ENCODE assay signal across 25 cellular contexts in the genomic region with DNA sequence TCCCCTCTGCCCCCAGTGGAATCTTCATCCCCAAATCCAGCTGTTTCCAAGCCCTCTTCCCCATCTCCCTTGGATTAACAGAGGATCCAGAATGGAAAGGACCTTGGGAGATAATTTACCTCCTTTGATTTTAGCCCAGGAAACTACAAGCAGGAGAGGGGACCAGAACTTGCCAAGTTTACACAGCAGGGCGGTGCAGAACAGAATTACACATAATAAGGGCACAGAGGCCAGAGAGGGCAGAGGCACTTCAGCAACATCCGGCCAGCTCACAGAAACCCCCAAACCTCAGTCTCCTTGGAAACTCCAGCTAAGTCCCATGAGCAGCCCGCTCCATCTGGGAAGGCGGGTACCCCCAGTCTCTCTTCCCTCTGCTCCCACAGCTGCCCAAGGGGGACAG.
"Had no signal": no experiment of that assay in that cellular context is flagged by ENCODE, and none has a peak within 500 bp of the region (broad histone marks: within the 10 kb centered on the region; RNA-seq: fewer than 3 reads in every experiment).

No MANE protein-coding gene starts in this region.

- H3K9me3 Mint-ChIP-seq: activated naive CD8-positive, alpha-beta T cell treated with anti-CD3 and anti-CD28 coated beads for 36 hours; activated T-cell treated with anti-CD3 and anti-CD28 coated beads, Interleukin-2, amount 50 U/mL, for 4 hours; activated T-helper 2 cell treated with anti-CD3 and anti-CD28 coated beads, Interferon-gamma antibody, Interleukin-2, Interleukin-4, amounts not matched to agents 10 μg/mL and 5 μg/mL and 100 μg/mL, durations not matched to agents 14 hours and 24 hours and 36 hours; central memory CD8-positive, alpha-beta T cell had no signal

- H3K4me3 ChIP-seq: breast epithelium, dorsolateral prefrontal cortex, heart right ventricle, spleen, tibial nerve, vagina had no signal

- H3K36me3 ChIP-seq: breast epithelium, heart right ventricle, tibial nerve, vagina had no signal

- H3K4me1 Mint-ChIP-seq: activated naive CD8-positive, alpha-beta T cell treated with anti-CD3 and anti-CD28 coated beads for 36 hours had no signal

- ATAC-seq: activated T-cell treated with anti-CD3 and anti-CD28 coated beads, Interleukin-2, amount 50 U/mL, for 4 hours; heart right ventricle; left lobe of liver; stimulated activated naive CD8-positive, alpha-beta T cell treated with anti-CD3 and anti-CD28 coated beads, Interleukin-15, Interleukin-2, amounts not matched to agents 100 U/mL and 50 U/mL, for 24 hours; T-helper 17 cell had no signal

- H3K27ac ChIP-seq: epithelial cell of prostate, heart right ventricle, vagina had no signal

- H3K27ac Mint-ChIP-seq: activated naive CD8-positive, alpha-beta T cell treated with anti-CD3 and anti-CD28 coated beads for 36 hours; activated T-helper 2 cell treated with anti-CD3 and anti-CD28 coated beads, Interferon-gamma antibody, Interleukin-2, Interleukin-4, amounts not matched to agents 10 μg/mL and 5 μg/mL and 100 μg/mL, durations not matched to agents 14 hours and 24 hours and 36 hours; T-helper 17 cell had no signal

- H3K27me3 Mint-ChIP-seq: activated naive CD8-positive, alpha-beta T cell treated with anti-CD3 and anti-CD28 coated beads for 36 hours; central memory CD8-positive, alpha-beta T cell; T-helper 17 cell had no signal

- H3K4me3 Mint-ChIP-seq: activated naive CD8-positive, alpha-beta T cell treated with anti-CD3 and anti-CD28 coated beads for 36 hours; activated T-cell treated with anti-CD3 and anti-CD28 coated beads, Interleukin-2, amount 50 U/mL, for 4 hours; central memory CD8-positive, alpha-beta T cell; T-helper 17 cell had no signal

- H3K36me3 Mint-ChIP-seq: activated naive CD8-positive, alpha-beta T cell treated with anti-CD3 and anti-CD28 coated beads for 36 hours had no signal

- H3K9me3 ChIP-seq: breast epithelium, heart right ventricle, spleen, tibial nerve, vagina had no signal

- DNase-seq: activated CD4-positive, alpha-beta T cell treated with anti-CD3 and anti-CD28 coated beads for 4 hours; activated CD4-positive, alpha-beta T cell treated with anti-CD3 and anti-CD28 coated beads, Interleukin-2, amount 50 U/mL, for 48 hours; activated CD4-positive, CD25-positive, alpha-beta regulatory T cell; activated CD8-positive, alpha-beta memory T cell treated with anti-CD3 and anti-CD28 coated beads, Interleukin-2, amount 50 U/mL, for 48 hours; activated naive CD4-positive, alpha-beta T cell treated with Interleukin-2 at 50 U/mL for 16 hours; activated naive CD8-positive, alpha-beta T cell treated with anti-CD3 and anti-CD28 coated beads for 36 hours; activated T-cell treated with anti-CD3 and anti-CD28 coated beads, Interleukin-2, amount 50 U/mL, for 4 hours; amniotic stem cell; dorsolateral prefrontal cortex; heart right ventricle; kidney; mammary epithelial cell; midbrain; spleen; stimulated activated CD4-positive, alpha-beta T cell treated with anti-CD3 and anti-CD28 coated beads, Interleukin-4, amount 100 ng/mL, for 1 hour; stimulated activated naive CD8-positive, alpha-beta T cell treated with anti-CD3 and anti-CD28 coated beads, Interleukin-15, Interleukin-2, amounts not matched to agents 100 U/mL and 50 U/mL, for 24 hours; SW 1271; T-helper 17 cell had no signal

- H3K27me3 ChIP-seq: breast epithelium, dorsolateral prefrontal cortex, heart right ventricle, spleen, tibial nerve, vagina had no signal
